Comparison of ENCODE assay signal across 3 cellular contexts in the genomic region with DNA sequence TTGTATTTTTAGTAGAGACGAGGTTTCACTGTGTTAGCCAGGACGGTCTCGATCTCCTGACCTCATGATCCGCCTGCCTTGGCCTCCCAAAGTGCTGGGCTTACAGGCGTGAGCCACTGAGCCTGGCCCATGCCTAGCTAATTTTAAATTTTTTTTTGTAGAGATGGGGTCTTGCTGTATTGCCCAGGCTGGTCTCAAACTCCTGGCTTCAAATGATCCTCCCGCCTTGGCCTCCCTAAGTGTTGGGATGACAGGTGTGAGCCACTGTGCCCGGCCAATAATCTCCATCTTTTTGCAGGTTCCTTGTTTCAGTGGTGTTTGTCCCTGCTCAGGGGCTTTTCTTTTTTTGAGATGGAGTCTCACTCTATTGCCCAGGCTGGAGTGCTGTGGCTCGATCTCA.
TF ChIP-seq lines count a peak whose summit lies in the region.

No MANE protein-coding gene starts in this region.

TF ChIP-seq in HEK293, 187 proteins besides CTCF, POLR2A, EP300 and RAD21:
- TF ChIP-seq ZNF121 (tag by site-specific recombination; IDR thresholded peaks at IDR 0.05): peak; percentile 98

TF ChIP-seq in WTC11, 78 proteins besides CTCF, POLR2A, EP300 and RAD21:
- TF ChIP-seq ZNF121 (CRISPR knock-in tag; IDR thresholded peaks at IDR 0.05): 0 out of 2 replicates have a peak, but pooled peaks have one; percentile 14

TF ChIP-seq in K562, 482 proteins besides CTCF, POLR2A, EP300 and RAD21:
- peak; percentile 78 for TF ChIP-seq ZNF121 (CRISPR knock-in tag; conservative IDR thresholded peaks at IDR 0.05)
